In the genomic region with DNA sequence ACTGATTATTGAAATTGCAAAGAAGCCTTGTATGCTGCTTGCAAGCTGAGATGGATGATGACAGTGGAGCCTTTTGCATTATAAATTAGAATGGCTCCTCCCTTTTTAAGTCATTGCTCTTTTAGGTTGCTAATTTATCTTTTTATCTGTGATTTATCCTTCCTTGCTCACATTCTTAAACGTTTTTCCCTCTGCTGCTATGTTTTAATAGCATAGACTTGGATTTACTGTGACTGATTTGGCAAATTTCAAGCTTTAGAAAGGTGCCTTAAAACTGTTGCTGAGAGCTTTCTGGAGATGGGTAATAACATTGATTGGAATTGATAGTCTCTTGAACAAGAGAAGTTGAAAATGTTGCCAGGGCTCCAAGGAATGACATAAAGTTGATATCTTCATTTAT, we compare ENCODE assay signal across 3 cellular contexts.
"Had no signal": no experiment of that assay in that cellular context is flagged by ENCODE, and none has a peak within 500 bp of the region (broad histone marks: within the 10 kb centered on the region; RNA-seq: fewer than 3 reads in every experiment).

No MANE protein-coding gene starts in this region.

- DNase-seq: GDM1, GF-D8 had no signal

- H3K4me3 ChIP-seq: GM12878 had no signal

- ATAC-seq: GM12878 had no signal
